Comparison of ENCODE assay signal across 1 cellular context in the genomic region with DNA sequence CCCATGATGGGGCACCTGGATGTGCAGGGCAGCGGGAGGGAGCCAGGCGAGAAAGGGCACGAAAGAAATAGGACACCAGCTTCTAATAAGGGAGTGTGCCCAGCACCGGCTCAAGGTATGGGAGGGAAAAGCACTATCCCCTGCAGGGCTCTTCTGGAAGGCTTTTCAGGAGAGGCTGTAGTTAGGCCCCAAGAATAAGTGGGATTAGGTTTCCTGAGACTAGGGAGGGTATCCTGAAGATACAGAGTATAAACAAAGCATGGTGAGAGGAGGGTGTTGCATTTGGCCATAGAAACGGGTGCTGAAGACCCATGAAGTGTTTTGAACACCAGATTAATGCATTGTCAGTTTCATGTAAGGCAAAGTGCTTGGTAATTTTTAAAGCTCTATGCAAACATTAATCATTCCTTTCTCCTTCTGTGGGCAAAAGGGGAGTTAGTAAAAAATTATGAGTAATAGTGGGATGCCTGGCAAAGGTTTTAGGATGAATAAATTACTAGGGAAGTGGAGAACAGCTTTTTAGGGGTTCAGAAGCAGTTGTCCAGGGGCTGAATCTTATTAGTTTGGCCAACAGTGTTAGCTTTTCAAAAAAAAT.
TF ChIP-seq lines count a peak whose summit lies in the region.

No MANE protein-coding gene starts in this region.

TF ChIP-seq in GM23338, 12 proteins besides CTCF, POLR2A, EP300 and RAD21 (continued from another document):
- TF ChIP-seq, protein P1, sequence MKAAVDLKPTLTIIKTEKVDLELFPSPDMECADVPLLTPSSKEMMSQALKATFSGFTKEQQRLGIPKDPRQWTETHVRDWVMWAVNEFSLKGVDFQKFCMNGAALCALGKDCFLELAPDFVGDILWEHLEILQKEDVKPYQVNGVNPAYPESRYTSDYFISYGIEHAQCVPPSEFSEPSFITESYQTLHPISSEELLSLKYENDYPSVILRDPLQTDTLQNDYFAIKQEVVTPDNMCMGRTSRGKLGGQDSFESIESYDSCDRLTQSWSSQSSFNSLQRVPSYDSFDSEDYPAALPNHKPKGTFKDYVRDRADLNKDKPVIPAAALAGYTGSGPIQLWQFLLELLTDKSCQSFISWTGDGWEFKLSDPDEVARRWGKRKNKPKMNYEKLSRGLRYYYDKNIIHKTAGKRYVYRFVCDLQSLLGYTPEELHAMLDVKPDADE (IDR thresholded peaks at IDR 0.05), result no peak
- TF ChIP-seq ZNF331 (CRISPR knock-in tag; IDR thresholded peaks at IDR 0.05; ENCODE audit: low read depth), result no peak
- TF ChIP-seq, protein P2, sequence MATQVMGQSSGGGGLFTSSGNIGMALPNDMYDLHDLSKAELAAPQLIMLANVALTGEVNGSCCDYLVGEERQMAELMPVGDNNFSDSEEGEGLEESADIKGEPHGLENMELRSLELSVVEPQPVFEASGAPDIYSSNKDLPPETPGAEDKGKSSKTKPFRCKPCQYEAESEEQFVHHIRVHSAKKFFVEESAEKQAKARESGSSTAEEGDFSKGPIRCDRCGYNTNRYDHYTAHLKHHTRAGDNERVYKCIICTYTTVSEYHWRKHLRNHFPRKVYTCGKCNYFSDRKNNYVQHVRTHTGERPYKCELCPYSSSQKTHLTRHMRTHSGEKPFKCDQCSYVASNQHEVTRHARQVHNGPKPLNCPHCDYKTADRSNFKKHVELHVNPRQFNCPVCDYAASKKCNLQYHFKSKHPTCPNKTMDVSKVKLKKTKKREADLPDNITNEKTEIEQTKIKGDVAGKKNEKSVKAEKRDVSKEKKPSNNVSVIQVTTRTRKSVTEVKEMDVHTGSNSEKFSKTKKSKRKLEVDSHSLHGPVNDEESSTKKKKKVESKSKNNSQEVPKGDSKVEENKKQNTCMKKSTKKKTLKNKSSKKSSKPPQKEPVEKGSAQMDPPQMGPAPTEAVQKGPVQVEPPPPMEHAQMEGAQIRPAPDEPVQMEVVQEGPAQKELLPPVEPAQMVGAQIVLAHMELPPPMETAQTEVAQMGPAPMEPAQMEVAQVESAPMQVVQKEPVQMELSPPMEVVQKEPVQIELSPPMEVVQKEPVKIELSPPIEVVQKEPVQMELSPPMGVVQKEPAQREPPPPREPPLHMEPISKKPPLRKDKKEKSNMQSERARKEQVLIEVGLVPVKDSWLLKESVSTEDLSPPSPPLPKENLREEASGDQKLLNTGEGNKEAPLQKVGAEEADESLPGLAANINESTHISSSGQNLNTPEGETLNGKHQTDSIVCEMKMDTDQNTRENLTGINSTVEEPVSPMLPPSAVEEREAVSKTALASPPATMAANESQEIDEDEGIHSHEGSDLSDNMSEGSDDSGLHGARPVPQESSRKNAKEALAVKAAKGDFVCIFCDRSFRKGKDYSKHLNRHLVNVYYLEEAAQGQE (IDR thresholded peaks at IDR 0.05; ENCODE audit: unreplicated experiment), result no peak
- TF ChIP-seq EZH2 (IDR thresholded peaks at IDR 0.05; ENCODE audit: low read depth, unreplicated experiment), result no peak
- no peak for TF ChIP-seq JUNB (IDR thresholded peaks at IDR 0.05; ENCODE audit: unreplicated experiment)
- no peak for TF ChIP-seq NANOG (IDR thresholded peaks at IDR 0.05; ENCODE audit: borderline replicate concordance)
- TF ChIP-seq EZH2phosphoT487 (IDR thresholded peaks at IDR 0.05; ENCODE audit: unreplicated experiment), result no peak
TF ChIP-seq in GM23338: peak in this region for 0.
